In genomic region chr6:157644043-157644810, GRCh38 we compare ENCODE assay signal across 1 cellular context.
TF ChIP-seq lines count a peak whose summit lies in the region.

No MANE protein-coding gene starts in this region.

TF ChIP-seq in IMR-90, 13 proteins besides CTCF, POLR2A, EP300 and RAD21 (continued from another document):
- no peak for TF ChIP-seq ELK1 (IDR thresholded peaks at IDR 0.05; ENCODE audit: borderline replicate concordance, low read depth, low read length)
- no peak for TF ChIP-seq MAZ (IDR thresholded peaks at IDR 0.05; ENCODE audit: borderline replicate concordance, low read depth, low read length)
- no peak for TF ChIP-seq CEBPB (IDR thresholded peaks at IDR 0.05; ENCODE audit: low read depth, low read length)
- no peak for TF ChIP-seq RFX5 (IDR thresholded peaks at IDR 0.05; ENCODE audit: low read depth, low read length)
